28 cellular contexts compared by ENCODE assay signal in genomic region chr6:117444600-117444999, GRCh38. TPM values are rescaled to one million over a fixed set of nuclear protein-coding genes. Genes with fewer than 3 reads are reported as not detected.
DNase-seq lines count a peak whose midpoint lies in the region; ATAC-seq, FAIRE-seq and TF ChIP-seq lines count a peak whose summit lies in the region.
"Had no signal": no experiment of that assay in that cellular context is flagged by ENCODE, and none has a peak within 500 bp of the region (broad histone marks: within the 10 kb centered on the region; RNA-seq: fewer than 3 reads in every experiment).

No MANE protein-coding gene starts in this region.

- no peak for ATAC-seq in K562
- no peak for ATAC-seq in GM19324 (IDR thresholded peaks at IDR 0.05; ENCODE audit: low FRiP score, unreplicated experiment)
- ATAC-seq: left cardiac atrium; mucosa of descending colon; stimulated activated effector memory CD8-positive, alpha-beta T cell treated with anti-CD3 and anti-CD28 coated beads, Interleukin-12 subunit alpha, Interleukin-12 subunit beta, amount 100 ng/mL, for 72 hours had no signal

- H2AFZ ChIP-seq in ACC112 (ENCODE audit: low read length, unreplicated experiment) (peak overlapping the region; percentile 62), K562 (ENCODE audit: low read depth, low read length) (no peak overlapping the region)
- H2AFZ ChIP-seq: PC-9 had no signal

- no peak overlapping the region for H3K9ac ChIP-seq in K562 (ENCODE audit: insufficient read depth in 1 of 2, low read depth in 2 of 2, low read length in 2 of 2)

- TF ChIP-seq EP300 in K562 (IDR thresholded peaks at IDR 0.05; ENCODE audit: low read length): no peak

- H3K27me3 ChIP-seq in ACC112 (ENCODE audit: insufficient read depth, low read length): no peaks in the 10 kb centered on the region
- peaks cover 5 to 15% of the 10 kb centered on the region in 2 experiments; a peak in 3 of 5 replicates for H3K27me3 ChIP-seq in K562 (ENCODE audit: control insufficient read depth in 2 of 2, insufficient read depth in 2 of 2, low read length in 2 of 2)

- in situ Hi-C loops in K562 (cut with MboI): no loop called here

- FAIRE-seq in K562 (lab: Jason Lieb, UNC): peak; percentile 6
- FAIRE-seq: TTC549 had no signal

- intact Hi-C loops in K562 (cut with micrococcal nuclease): loop anchor here (10.0 kb wide), 2 partner anchors 390 to 470 kb away; no protein-coding TSS in a partner anchor

- H3K4me3 ChIP-seq in ACC112 (ENCODE audit: low read depth, low read length) (no peak overlapping the region), K562 (no peak overlapping the region)
- H3K4me3 ChIP-seq: mucosa of descending colon, PC-9 had no signal

- no peaks in the 10 kb centered on the region for H3K9me3 ChIP-seq in K562 (replicated peaks; ENCODE audit: control insufficient read depth, insufficient read depth, low read depth, low read length)
- H3K9me3 ChIP-seq: mucosa of descending colon had no signal

- no peaks in the 10 kb centered on the region for H4K20me1 ChIP-seq in K562 (replicated peaks; ENCODE audit: control insufficient read depth, insufficient read depth, low read length)

- 3% methylated on average over 2 of the region's 2 CpGs for WGBS in K562 (ENCODE audit: insufficient coverage, low coverage, missing lambda C conversion rate)

- H3K27ac ChIP-seq in ACC112 (ENCODE audit: low read depth, low read length) (peak overlapping the region; percentile 78), K562 (ENCODE audit: extremely low read depth, low read depth, low read length) (no peak overlapping the region), substantia nigra (ENCODE audit: low read depth, low read length, poor library complexity, severe bottlenecking) (no peak overlapping the region)
- H3K27ac ChIP-seq: PC-9 had no signal

- POLR2A ChIA-PET in K562 (lab: Yijun Ruan, JAX): interaction anchor here (1.0 to 1.4 kb wide), 2 partner anchors 10 to 112 kb away, joined by 3 to 4 read pairs; no protein-coding TSS in a partner anchor

- H3K36me3 ChIP-seq in ACC112 (ENCODE audit: insufficient read depth, low read length) (peaks cover 3% of the 10 kb centered on the region; the same call in 1 of the 2 replicates), K562 (ENCODE audit: control insufficient read depth, insufficient read depth, low read length) (no peaks in the 10 kb centered on the region)

- peak; percentile 80 for DNase-seq in HS-5 (ENCODE audit: low read depth)
- DNase-seq in K562 (ENCODE audit: extremely low read depth in 1 of 4, low spot score in 3 of 4): no peak
- DNase-seq in iris pigment epithelial cell (ENCODE audit: low read depth): peak; percentile 91
- DNase-seq in NCI-H2081 treated with DMSO at 0.1 percent for 48 hours (lab: John Stamatoyannopoulos, UW): no peak
- DNase-seq in COLO829 (ENCODE audit: low spot score): no peak
- no peak for DNase-seq in substantia nigra (lab: John Stamatoyannopoulos, UW)
- DNase-seq: activated CD4-positive, alpha-beta T cell treated with anti-CD3 and anti-CD28 coated beads, Interleukin-2, amount 10 ng/mL, durations not matched to agents 24 days and 14 days; activated CD8-positive, alpha-beta memory T cell treated with anti-CD3 and anti-CD28 coated beads, Interleukin-2, amount 50 U/mL, for 4 hours; activated gamma-delta T cell; amygdala; CD8-positive, alpha-beta memory T cell; DND-41; effector CD4-positive, alpha-beta T cell; foreskin melanocyte; H9; left cardiac atrium; mucosa of descending colon; NCI-H1105 treated with DMSO at 0.1 percent for 48 hours; NCI-H2171 treated with DMSO at 0.1 percent for 48 hours; NCI-H748 treated with DMSO at 0.1 percent for 48 hours; PC-9; retina; stimulated activated CD4-positive, alpha-beta T cell treated with anti-CD3 and anti-CD28 coated beads, Interleukin-15, amount 100 ng/mL, for 24 hours had no signal

- no peak overlapping the region for H3K4me2 ChIP-seq in K562 (ENCODE audit: insufficient read depth, low read length)
- H3K4me2 ChIP-seq: PC-9 had no signal

- no peak for TF ChIP-seq POLR2A in K562 (conservative IDR thresholded peaks at IDR 0.05)

- TF ChIP-seq CTCF in K562 (IDR thresholded peaks at IDR 0.05 in 2 of 3, conservative IDR thresholded peaks at IDR 0.05 in 1 of 3; ENCODE audit: insufficient read depth in 2 of 3, low read depth in 1 of 3, low read length in 3 of 3): no peak

- H3K79me2 ChIP-seq in ACC112 (ENCODE audit: control insufficient read depth, insufficient read depth, low read length, unreplicated experiment) (no peaks in the 10 kb centered on the region), K562 (ENCODE audit: control insufficient read depth, insufficient read depth, low read length) (no peaks in the 10 kb centered on the region)

- CTCF ChIA-PET in K562 (lab: Yijun Ruan, JAX; ENCODE audit: low intra/inter-chr PET ratio): no interaction called here

- H3K4me1 ChIP-seq in ACC112 (ENCODE audit: control insufficient read depth, insufficient read depth, low read length, unreplicated experiment) (peaks cover 56% of the 10 kb centered on the region), K562 (replicated peaks in 1 of 2; ENCODE audit: control insufficient read depth in 2 of 2, insufficient read depth in 2 of 2, low read length in 2 of 2) (no peaks in the 10 kb centered on the region)

- BruUV-seq in K562 (replicated peaks; lab: Mats Ljungman, UMichigan): no TSS peak

- no peaks in the 10 kb centered on the region for H3K9me1 ChIP-seq in K562 (ENCODE audit: control insufficient read depth, insufficient read depth, low read length)

- TF ChIP-seq RAD21 in K562 (CRISPR knock-in tag; conservative IDR thresholded peaks at IDR 0.05 in 1 of 2, IDR thresholded peaks at IDR 0.05 in 1 of 2): no peak

TF ChIP-seq in K562, 482 proteins besides CTCF, POLR2A, EP300 and RAD21 (continues in another document):
- TF ChIP-seq E2F1 (CRISPR knock-in tag; IDR thresholded peaks at IDR 0.05): no peak
- no peak for TF ChIP-seq SRSF1 (IDR thresholded peaks at IDR 0.05; ENCODE audit: low read depth, low read length)
- TF ChIP-seq ZNF212 (CRISPR knock-in tag; IDR thresholded peaks at IDR 0.05): no peak

RNA-seq across cellular contexts. Expression of gene ROS1, which starts 18.9 kb away (rescaled TPM):
- not detected in 2 replicates for total RNA-seq in K562 (2011; cell fraction: chromatin; rRNA removed; ENCODE audit: low replicate concordance)
- not detected in 2 replicates for total RNA-seq in K562 (2011; cell fraction: nucleolus; rRNA removed)
- not detected in 2 replicates for total RNA-seq in K562 (2011; cell fraction: nucleoplasm; rRNA removed)
- total RNA-seq in K562 (2014; rRNA removed): not detected in 2 replicates
- total RNA-seq in K562 (2014; rRNA removed; fragmentation: Illumina TruSeq; extraction: Trizol): 0.03 and 0.04 TPM in 2 replicates
- under 0.01 TPM in 2 replicates for total RNA-seq in K562 (2015; rRNA removed; fragmentation: Illumina TruSeq; extraction: Trizol)
- total RNA-seq in K562 (2021): 0.07 and 0.16 TPM in 2 replicates
- not detected in 2 replicates for polyA plus RNA-seq in K562 (2011; rRNA removed)
- polyA plus RNA-seq in K562 (2011; cell fraction: cytosol; rRNA removed): not detected in 2 replicates
- not detected in 2 replicates for polyA plus RNA-seq in K562 (2011; cell fraction: nucleus; rRNA removed)
- polyA plus RNA-seq in K562 (2012): 0.01 and 0.06 TPM in 2 replicates
- polyA plus RNA-seq in K562 (2014; fragmentation: Illumina TruSeq; extraction: Trizol): not detected in 2 replicates
- not detected for polyA plus RNA-seq in K562 (2014; fragmentation: Nextera tagmentation; extraction: Ambion mirVana)
- not detected in 2 replicates for polyA plus RNA-seq in K562 (2014; rRNA removed)
- polyA minus RNA-seq in K562 (2011; rRNA and poly(A)+ RNA removed): not detected in 2 replicates
- polyA minus RNA-seq in K562 (2011; cell fraction: cytosol; rRNA and poly(A)+ RNA removed): not detected in 2 replicates
- polyA minus RNA-seq in K562 (2011; cell fraction: nucleus; rRNA and poly(A)+ RNA removed): not detected in 2 replicates
- total RNA-seq: A673; activated CD4-positive, alpha-beta T cell treated with anti-CD3 and anti-CD28 coated beads, Interleukin-2, amount 10 ng/mL, durations not matched to agents 24 days and 14 days; CD8-positive, alpha-beta memory T cell; H9; left cardiac atrium; PC-9 had no signal
- polyA plus RNA-seq: CD8-positive, alpha-beta memory T cell had no signal

RNA-seq across cellular contexts. Expression of gene DCBLD1, which starts 37.9 kb away (rescaled TPM):
- 8.3 and 15.3 TPM in 2 replicates for total RNA-seq in K562 (2011; cell fraction: chromatin; rRNA removed; ENCODE audit: low replicate concordance)
- total RNA-seq in K562 (2011; cell fraction: nucleolus; rRNA removed): 8.5 and 12.8 TPM in 2 replicates
- 10.8 and 17.3 TPM in 2 replicates for total RNA-seq in K562 (2011; cell fraction: nucleoplasm; rRNA removed)
- total RNA-seq in K562 (2014; rRNA removed) (6.9 and 9.8 TPM in 2 replicates), K562 (2014; rRNA removed; fragmentation: Illumina TruSeq; extraction: Trizol) (6.8 and 7.3 TPM in 2 replicates), K562 (2015; rRNA removed; fragmentation: Illumina TruSeq; extraction: Trizol) (6.4 and 7.4 TPM in 2 replicates), K562 (2021) (6.1 and 6.7 TPM in 2 replicates)
- polyA plus RNA-seq in K562 (2011; rRNA removed) (7.2 and 7.6 TPM in 2 replicates), K562 (2014; fragmentation: Illumina TruSeq; extraction: Trizol) (5.5 and 6.0 TPM in 2 replicates), K562 (2014; fragmentation: Nextera tagmentation; extraction: Ambion mirVana) (under 1 TPM; 0.80 to 0.87 TPM), K562 (2014; rRNA removed) (8.5 and 10.1 TPM in 2 replicates)
- 4.2 and 4.4 TPM in 2 replicates for polyA plus RNA-seq in K562 (2011; cell fraction: cytosol; rRNA removed)
- 8.4 and 11.4 TPM in 2 replicates for polyA plus RNA-seq in K562 (2011; cell fraction: nucleus; rRNA removed)
- polyA plus RNA-seq in K562 (2012): 4.4 and 5.2 TPM in 2 replicates
- 13.0 and 13.2 TPM in 2 replicates for polyA minus RNA-seq in K562 (2011; rRNA and poly(A)+ RNA removed)
- polyA minus RNA-seq in K562 (2011; cell fraction: cytosol; rRNA and poly(A)+ RNA removed): 5.1 and 5.2 TPM in 2 replicates
- polyA minus RNA-seq in K562 (2011; cell fraction: nucleus; rRNA and poly(A)+ RNA removed): 7.8 and 12.2 TPM in 2 replicates

Comparison
In these comparisons a context has a peak if more than half of its experiments do, and no peak if none do; other contexts are left out.
1. DNase-seq: peak in HS-5 (single experiment) and iris pigment epithelial cell (single experiment); none in K562 (0 of 4), NCI-H2081 treated with DMSO at 0.1 percent for 48 hours (single experiment), COLO829 (single experiment) and substantia nigra (0 of 49).